ENCODE assay signal across 8 cellular contexts in genomic region chr22:19447388-19448075, GRCh38. TPM values are rescaled to one million over a fixed set of nuclear protein-coding genes. Genes with fewer than 3 reads are reported as not detected.
DNase-seq lines count a peak whose midpoint lies in the region; ATAC-seq, FAIRE-seq and TF ChIP-seq lines count a peak whose summit lies in the region.

A gene with protein sequence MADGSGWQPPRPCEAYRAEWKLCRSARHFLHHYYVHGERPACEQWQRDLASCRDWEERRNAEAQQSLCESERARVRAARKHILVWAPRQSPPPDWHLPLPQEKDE (minus strand): TSS chr22:19447711. CDS start chr22:19447688, 23 bp downstream.

- POLR2A ChIA-PET in A673 (lab: Charles Lee; ENCODE audit: low non-redundant PET) = no interaction called here

- intact Hi-C loops in A673 (cut with micrococcal nuclease; ENCODE audit: unreplicated experiment) = no loop called here
- intact Hi-C loops in mammary epithelial cell (cut with micrococcal nuclease) = loop anchor here (1.0 kb wide), 2 partner anchors 15 to 32 kb away; partner anchors contain the start of genes CDC45, MRPL40 and UFD1

- 1% methylated on average over 25 of the region's 83 CpGs for WGBS in mammary epithelial cell (ENCODE audit: low coverage, missing lambda C conversion rate)
- 0 to 1% (median 1%) methylated on average over 70 to 83 of the region's 83 CpGs for WGBS in small intestine, 3 donors

- dilution Hi-C loops in mammary epithelial cell (cut with HindIII; ENCODE audit: low sequenced_read_pairs) = no loop called here

- DNase-seq in A673 (ENCODE audit: low spot score) (peak; percentile 94), NCI-H2196 treated with DMSO at 0.1 percent for 48 hours (lab: John Stamatoyannopoulos, UW; ENCODE audit: unreplicated experiment) (peak; percentile 78), WERI-Rb-1 (peak; percentile 93), mammary epithelial cell (peak; percentile 92), iPS-NIHi11 (ENCODE audit: low spot score) (peak; percentile 98), small intestine (peak; percentile 95)

- H3K4me1 ChIP-seq in A673 (ENCODE audit: insufficient read depth, low read length, poor library complexity, severe bottlenecking) (peaks cover 6% of the 10 kb centered on the region), mammary epithelial cell (ENCODE audit: insufficient read depth, low read length) (peaks cover 18% of the 10 kb centered on the region), small intestine (ENCODE audit: control insufficient read depth in 2 of 2, insufficient read depth in 1 of 2, low read depth in 1 of 2, low read length in 1 of 2) (peaks cover 3 to 6% of the 10 kb centered on the region in 2 donors)

- in situ Hi-C loops in mammary epithelial cell (cut with MboI; ENCODE audit: low sequenced_read_pairs in 2 of 2) = no loop called here

- peak; percentile 77 for ATAC-seq in GM18868 (IDR thresholded peaks at IDR 0.05; ENCODE audit: unreplicated experiment)
- ATAC-seq in HG03108 (IDR thresholded peaks at IDR 0.05; ENCODE audit: unreplicated experiment) = peak; percentile 78

- peak within 1 kb of the TSS; percentile 96 for H3K4me3 ChIP-seq in A673 (ENCODE audit: low read depth, low read length, poor library complexity, severe bottlenecking)
- H3K4me3 ChIP-seq in WERI-Rb-1 (ENCODE audit: low read depth, low read length) = peak within 1 kb of the TSS; percentile 76
- H3K4me3 ChIP-seq in mammary epithelial cell (replicated peaks in 1 of 3; ENCODE audit: insufficient read depth in 1 of 3, low read depth in 2 of 3, low read length in 3 of 3) = peak within 1 kb of the TSS; percentile 61 to 73 (median 68)
- peak within 1 kb of the TSS; percentile 71 to 91 for H3K4me3 ChIP-seq in small intestine (ENCODE audit: low read depth in 1 of 2, low read length in 2 of 2)

- TF ChIP-seq CTCF in A673 (conservative IDR thresholded peaks at IDR 0.05; ENCODE audit: low read depth, low read length) (no peak), WERI-Rb-1 (IDR thresholded peaks at IDR 0.05; ENCODE audit: low read depth, low read length) (no peak), mammary epithelial cell (conservative IDR thresholded peaks at IDR 0.05 in 1 of 2, IDR thresholded peaks at IDR 0.05 in 1 of 2; ENCODE audit: extremely low read depth in 1 of 2, insufficient read depth in 1 of 2, low read depth in 1 of 2, low read length in 2 of 2) (no peak)

- H3K4me2 ChIP-seq in mammary epithelial cell (ENCODE audit: insufficient read depth, low read depth, low read length) = peak within 1 kb of the TSS; percentile 89

- no peaks in the 10 kb centered on the region for H3K27me3 ChIP-seq in A673 (replicated peaks; ENCODE audit: insufficient read depth, low read depth, low read length, poor library complexity)
- no peaks in the 10 kb centered on the region for H3K27me3 ChIP-seq in WERI-Rb-1 (ENCODE audit: insufficient read depth, low read depth, severe bottlenecking)
- H3K27me3 ChIP-seq in mammary epithelial cell (ENCODE audit: insufficient read depth, low read length) = no peaks in the 10 kb centered on the region
- H3K27me3 ChIP-seq in small intestine (ENCODE audit: control insufficient read depth in 2 of 2, insufficient read depth in 2 of 2, low read length in 2 of 2) = no peaks in the 10 kb centered on the region

- H4K20me1 ChIP-seq in mammary epithelial cell (ENCODE audit: insufficient read depth, low read length) = no peaks in the 10 kb centered on the region

- no TSS peak for BruUV-seq in A673 (replicated peaks; lab: Mats Ljungman, UMichigan)
- TSS peak; percentile 36 for BruUV-seq in mammary epithelial cell (replicated peaks; lab: Mats Ljungman, UMichigan)

- H3K36me3 ChIP-seq in A673 (ENCODE audit: insufficient read depth, low read length, poor library complexity, severe bottlenecking) = peaks cover 23% of the 10 kb centered on the region
- peaks cover 62% of the 10 kb centered on the region for H3K36me3 ChIP-seq in WERI-Rb-1
- peaks cover 20% of the 10 kb centered on the region for H3K36me3 ChIP-seq in mammary epithelial cell (ENCODE audit: insufficient read depth, low read length)
- peaks cover 4 to 9% of the 10 kb centered on the region in 2 donors for H3K36me3 ChIP-seq in small intestine (ENCODE audit: control insufficient read depth in 2 of 2, insufficient read depth in 2 of 2, low read length in 2 of 2)

- H3K9ac ChIP-seq in mammary epithelial cell (ENCODE audit: insufficient read depth, low read length) = peak within 1 kb of the TSS; percentile 84

- H3K9me3 ChIP-seq in A673 (ENCODE audit: low read depth, low read length, poor library complexity, severe bottlenecking) = no peaks in the 10 kb centered on the region
- no peaks in the 10 kb centered on the region for H3K9me3 ChIP-seq in WERI-Rb-1 (ENCODE audit: severe bottlenecking)
- no peaks in the 10 kb centered on the region for H3K9me3 ChIP-seq in mammary epithelial cell (replicated peaks; ENCODE audit: insufficient read depth, low read length)
- H3K9me3 ChIP-seq in small intestine (ENCODE audit: control insufficient read depth, low read depth) = no peaks in the 10 kb centered on the region

- CTCF ChIA-PET in A673 (lab: Charles Lee) = no interaction called here
- CTCF ChIA-PET in mammary epithelial cell (lab: Charles Lee; ENCODE audit: low non-redundant PET) = no interaction called here

- H3K79me2 ChIP-seq in mammary epithelial cell (ENCODE audit: insufficient read depth, low read length) = peaks cover 53% of the 10 kb centered on the region

- FAIRE-seq in small intestine (lab: Jason Lieb, UNC) = no peak

- H3K27ac ChIP-seq in A673 (ENCODE audit: low read depth, low read length, poor library complexity, severe bottlenecking) = peak within 1 kb of the TSS; percentile 92
- peak within 1 kb of the TSS; percentile 98 for H3K27ac ChIP-seq in WERI-Rb-1
- H3K27ac ChIP-seq in mammary epithelial cell (ENCODE audit: insufficient read depth, low read depth, low read length) = peak within 1 kb of the TSS; percentile 58
- peak within 1 kb of the TSS; percentile 89 to 98 for H3K27ac ChIP-seq in small intestine (ENCODE audit: low read depth in 1 of 2, low read length in 1 of 2)

- H2AFZ ChIP-seq in mammary epithelial cell (ENCODE audit: low read depth, low read length) = peak within 1 kb of the TSS; percentile 91

RNA-seq across cellular contexts. Expression of the gene that starts here (rescaled TPM):
- 28.4 and 34.1 TPM in 2 replicates for total RNA-seq in A673 (2021)
- 10 to 100 TPM; 12.2 to 14.7 TPM for total RNA-seq in mammary epithelial cell
- 8.7 TPM for polyA plus RNA-seq in mammary epithelial cell
- 7.6 TPM for polyA minus RNA-seq in mammary epithelial cell
- 10 to 100 TPM; 28.6 to 32.2 (median 29.5) TPM for polyA plus RNA-seq in small intestine

Comparison
In these comparisons a context has a peak if more than half of its experiments do, and no peak if none do; other contexts are left out.
1. Peak in every context shown above with its lines: DNase-seq, ATAC-seq, H3K4me3 ChIP-seq and H3K27ac ChIP-seq.